1 cellular context compared by ENCODE assay signal in genomic region chrX:117969337-117969736, GRCh38.
A peak's percentile ranks its signal among the peaks of the same experiment; 100 is the strongest.
TF ChIP-seq lines count a peak whose summit lies in the region.

No MANE protein-coding gene starts in this region.

TF ChIP-seq in HepG2, 621 proteins besides CTCF, POLR2A, EP300 and RAD21 (continued from another document):
- TF ChIP-seq PAXIP1 (CRISPR knock-in tag; conservative IDR thresholded peaks at IDR 0.05) (0 out of 2 replicates have a peak, but pooled peaks have one; percentile 12), ASH2L (IDR thresholded peaks at IDR 0.05; ENCODE audit: insufficient read length, low read depth, low read length) (peak; percentile 34), FOXC1 (CRISPR knock-in tag; IDR thresholded peaks at IDR 0.05; ENCODE audit: borderline replicate concordance) (no peak), TCF7L2 (IDR thresholded peaks at IDR 0.05; ENCODE audit: low read depth, low read length) (no peak), HOXA7 (CRISPR knock-in tag; IDR thresholded peaks at IDR 0.05) (no peak), ATF7-NPFF (CRISPR knock-in tag; IDR thresholded peaks at IDR 0.05; ENCODE audit: low read depth) (no peak), ZNF761 (CRISPR knock-in tag; conservative IDR thresholded peaks at IDR 0.05) (no peak), IRX3 (CRISPR knock-in tag; IDR thresholded peaks at IDR 0.05; ENCODE audit: borderline replicate concordance, low read depth) (no peak), U2AF1 (optimal IDR thresholded peaks at IDR 0.05; ENCODE audit: low read depth, low read length) (no peak), ZNF777 (CRISPR knock-in tag; IDR thresholded peaks at IDR 0.05) (no peak)
TF ChIP-seq in HepG2: peak in this region for 3.
